ENCODE assay signal across 8 cellular contexts in the genomic region with DNA sequence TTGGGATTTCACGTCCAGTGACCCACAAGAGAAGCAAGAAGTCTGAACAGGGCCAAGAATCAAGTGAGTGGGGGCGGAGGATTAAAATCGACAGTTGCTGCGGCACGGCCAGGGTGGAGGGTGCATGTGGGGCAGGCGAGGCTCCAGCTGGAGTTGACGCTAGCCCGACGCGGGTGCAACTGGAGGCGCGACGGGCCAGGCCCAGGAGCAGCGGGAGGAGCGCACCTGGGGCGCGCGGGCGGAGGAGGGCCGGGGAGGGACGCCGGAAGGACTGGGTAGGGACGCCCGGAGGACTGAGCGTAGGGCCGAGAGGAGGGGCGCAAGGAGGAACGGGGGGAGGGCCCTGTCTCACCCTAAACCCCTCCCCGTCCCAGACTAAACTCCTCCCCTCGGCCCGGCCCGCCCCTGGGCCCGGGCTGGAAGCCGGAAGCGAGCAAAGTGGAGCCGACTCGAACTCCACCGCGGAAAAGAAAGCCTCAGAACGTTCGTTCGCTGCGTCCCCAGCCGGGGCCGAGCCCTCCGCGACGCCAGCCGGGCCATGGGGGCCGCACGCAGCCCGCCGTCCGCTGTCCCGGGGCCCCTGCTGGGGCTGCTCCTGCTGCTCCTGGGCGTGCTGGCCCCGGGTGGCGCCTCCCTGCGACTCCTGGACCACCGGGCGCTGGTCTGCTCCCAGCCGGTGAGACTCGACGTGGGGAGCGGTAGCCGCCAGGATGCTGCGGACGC. TPM values are rescaled to one million over a fixed set of nuclear protein-coding genes. Genes with fewer than 3 reads are reported as not detected.
DNase-seq lines count a peak whose midpoint lies in the region; ATAC-seq and TF ChIP-seq lines count a peak whose summit lies in the region.

TSS of gene IL17RA (plus strand) at position 447 of the 723 bp plus-strand sequence. CDS start at position 539, 92 bp downstream.

- H3K27me3 Mint-ChIP-seq in neural crest cell (ENCODE audit: low read depth): peaks cover 44% of the 10 kb centered on the region

- H3K4me1 Mint-ChIP-seq in neural crest cell: peaks cover 9% of the 10 kb centered on the region

- H3K27ac ChIP-seq in GM23248 (peak within 1 kb of the TSS; percentile 67), RWPE2 (ENCODE audit: poor library complexity, severe bottlenecking) (peak within 1 kb of the TSS; percentile 59), foreskin keratinocyte (peak within 1 kb of the TSS; percentile 48), stomach (peak within 1 kb of the TSS; percentile 91 to 96 (median 95))

- H3K36me3 ChIP-seq in GM23248 (ENCODE audit: low read depth) (no peaks in the 10 kb centered on the region), RWPE2 (ENCODE audit: low read depth) (no peaks in the 10 kb centered on the region), stomach (no peaks in the 10 kb centered on the region)

- no peaks in the 10 kb centered on the region for H3K9me3 Mint-ChIP-seq in neural crest cell

- peak in 1 of 4 donors; percentile 58 for TF ChIP-seq POLR2A in stomach (IDR thresholded peaks at IDR 0.05)

- H3K4me1 ChIP-seq in GM23248 (ENCODE audit: insufficient read depth): peaks cover 12% of the 10 kb centered on the region
- H3K4me1 ChIP-seq in RWPE2 (ENCODE audit: insufficient read depth, poor library complexity, severe bottlenecking): peaks cover 3% of the 10 kb centered on the region
- no peaks in the 10 kb centered on the region for H3K4me1 ChIP-seq in foreskin keratinocyte
- peaks cover 13 to 49% (median 39%) of the 10 kb centered on the region in 4 donors for H3K4me1 ChIP-seq in stomach

- DNase-seq in Daoy (ENCODE audit: low read depth): peak; percentile 92
- DNase-seq in GM23248: peak; percentile 93
- DNase-seq in LNCaP clone FGC (ENCODE audit: low read depth): peak; percentile 69
- DNase-seq in RWPE2 (ENCODE audit: low spot score): peak; percentile 84
- DNase-seq in activated gamma-delta T cell treated with Interleukin-2 at 50 U/mL for 16 hours: peak; percentile 94
- peak; percentile 59 to 76 for DNase-seq in foreskin keratinocyte
- peak; percentile 77 for DNase-seq in neural crest cell (ENCODE audit: low read depth, low spot score)
- DNase-seq in stomach: peak; percentile 94

- H3K27me3 ChIP-seq in GM23248 (replicated peaks; ENCODE audit: insufficient read depth) (no peaks in the 10 kb centered on the region), RWPE2 (ENCODE audit: insufficient read depth, poor library complexity, severe bottlenecking) (no peaks in the 10 kb centered on the region), foreskin keratinocyte (no peaks in the 10 kb centered on the region), stomach (no peaks in the 10 kb centered on the region)

- no peaks in the 10 kb centered on the region for H3K9me2 ChIP-seq in GM23248 (ENCODE audit: insufficient read depth)

- H3K79me2 ChIP-seq in GM23248 (ENCODE audit: insufficient read depth): peaks cover 48% of the 10 kb centered on the region

- 1% methylated on average over 49 to 68 of the region's 68 CpGs for WGBS in GM23248 (ENCODE audit: low coverage in 1 of 2, low lambda C conversion rate in 2 of 2, missing lambda C conversion rate in 2 of 2), 2 experiments
- WGBS in stomach, 5 donors: 0 to 1% (median 1%) methylated on average over 28 to 68 of the region's 68 CpGs

- TF ChIP-seq EP300 in stomach (IDR thresholded peaks at IDR 0.05): no peak

- no peak within 1 kb of the TSS for H3K27ac Mint-ChIP-seq in neural crest cell (ENCODE audit: unreplicated experiment)

- H3K4me2 ChIP-seq in GM23248 (ENCODE audit: unreplicated experiment): peak within 1 kb of the TSS; percentile 96

- peak within 1 kb of the TSS; percentile 96 for H2AFZ ChIP-seq in GM23248

- ATAC-seq in RWPE2 (ENCODE audit: low read depth) (peak; percentile 97), foreskin keratinocyte (peak; percentile 98)

- H3K4me3 ChIP-seq in GM23248 (peak within 1 kb of the TSS; percentile 81), LNCaP clone FGC (ENCODE audit: low read depth, low read length) (peak within 1 kb of the TSS; percentile 78), RWPE2 (ENCODE audit: severe bottlenecking) (peak within 1 kb of the TSS; percentile 90), stomach (peak within 1 kb of the TSS; percentile 73 to 96 (median 88))

- H3K9me3 ChIP-seq in GM23248 (ENCODE audit: low read depth): no peaks in the 10 kb centered on the region
- H3K9me3 ChIP-seq in RWPE2 (ENCODE audit: severe bottlenecking): no peaks in the 10 kb centered on the region
- H3K9me3 ChIP-seq in stomach: no peaks in the 10 kb centered on the region

- TF ChIP-seq CTCF in LNCaP clone FGC (IDR thresholded peaks at IDR 0.05; ENCODE audit: control insufficient read depth, extremely low read depth, insufficient read depth) (no peak), RWPE2 (IDR thresholded peaks at IDR 0.05; ENCODE audit: poor library complexity, severe bottlenecking) (no peak), foreskin keratinocyte (conservative IDR thresholded peaks at IDR 0.05) (no peak), neural crest cell (conservative IDR thresholded peaks at IDR 0.05) (no peak), stomach (IDR thresholded peaks at IDR 0.05) (no peak)

- H4K20me1 ChIP-seq in GM23248 (ENCODE audit: insufficient read depth): no peaks in the 10 kb centered on the region

- intact Hi-C loops in stomach (cut with DNase I; ENCODE audit: low total_unique reads): loop anchor here (10.0 kb wide), 1 partner anchor 90 kb away; no protein-coding TSS in a partner anchor

- H3F3A ChIP-seq in GM23248 (ENCODE audit: insufficient read depth): no peaks in the 10 kb centered on the region

- no peaks in the 10 kb centered on the region for H3K36me3 Mint-ChIP-seq in neural crest cell (ENCODE audit: low read depth)

- peak within 1 kb of the TSS; percentile 87 for H3K9ac ChIP-seq in GM23248

- H3K4me3 Mint-ChIP-seq in neural crest cell: peak within 1 kb of the TSS; percentile 83

- in situ Hi-C loops in GM23248 (cut with MboI): no loop called here

RNA-seq across cellular contexts. Expression of gene IL17RA, which starts in this region (rescaled TPM):
- 1.8 and 3.3 TPM in 2 replicates for total RNA-seq in Daoy (2014; rRNA removed; shearing (Covaris generic))
- total RNA-seq in GM23248 (2014; rRNA removed; shearing (Covaris generic)): 18.3 and 31.6 TPM in 2 replicates
- 13.9 and 15.2 TPM in 2 replicates for polyA plus RNA-seq in GM23248 (2016; fragmentation: Nextera tagmentation; extraction: Ambion mirVana)
- total RNA-seq in foreskin keratinocyte: 8.5 and 9.1 TPM in 2 replicates
- polyA plus RNA-seq in foreskin keratinocyte: 4.1 and 5.6 TPM in 2 replicates
- 7.1 and 8.0 TPM in 2 replicates for total RNA-seq in neural crest cell
- 10 to 100 TPM in 4 of 5 donors, 1 to 10 TPM in 1; 6.2 to 19.1 (median 14.7) TPM for total RNA-seq in stomach
- polyA plus RNA-seq in stomach: 1 to 10 TPM; 3.2 to 3.8 (median 3.7) TPM

Comparison
In these comparisons a context has a peak if more than half of its experiments do, and no peak if none do; other contexts are left out.
1. Peak in every context shown above with its lines: DNase-seq, ATAC-seq, H3K4me3 ChIP-seq and H3K27ac ChIP-seq.